In the genomic region with DNA sequence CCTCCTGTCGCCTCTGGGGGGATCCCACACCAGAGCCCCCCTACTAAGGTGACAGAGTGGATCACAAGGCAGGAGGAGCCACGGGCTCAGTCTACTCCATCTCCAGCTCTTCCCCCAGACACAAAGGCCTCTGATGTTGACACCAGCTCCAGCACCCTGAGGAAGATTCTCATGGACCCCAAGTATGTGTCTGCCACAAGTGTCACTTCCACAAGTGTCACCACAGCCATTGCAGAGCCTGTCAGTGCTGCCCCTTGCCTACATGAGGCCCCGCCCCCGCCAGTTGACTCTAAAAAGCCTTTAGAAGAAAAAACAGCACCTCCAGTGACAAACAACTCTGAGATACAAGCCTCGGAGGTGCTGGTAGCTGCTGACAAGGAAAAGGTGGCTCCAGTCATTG, we compare ENCODE assay signal across 19 cellular contexts.
"Had no signal": no experiment of that assay in that cellular context is flagged by ENCODE, and none has a peak within 500 bp of the region (broad histone marks: within the 10 kb centered on the region; RNA-seq: fewer than 3 reads in every experiment).

No MANE protein-coding gene starts in this region.

- DNase-seq: activated CD4-positive, alpha-beta memory T cell treated with anti-CD3 and anti-CD28 coated beads, Interleukin-2, amount 10 ng/mL, durations not matched to agents 7 days and 5 days; activated CD8-positive, alpha-beta memory T cell treated with anti-CD3 and anti-CD28 coated beads, Interleukin-2, amount 50 U/mL, for 48 hours; activated gamma-delta T cell treated with Interleukin-2 at 50 U/mL for 16 hours; effector CD4-positive, alpha-beta T cell; hippocampal formation; midbrain; nucleus accumbens; retina; SK-N-SH; spleen; stimulated activated CD4-positive, alpha-beta T cell treated with anti-CD3 and anti-CD28 coated beads, Interleukin-4, amount 100 ng/mL, for 4 hours; stimulated activated naive CD4-positive, alpha-beta T cell treated with Interleukin-2 at 50 U/mL for 16 hours; transverse colon had no signal

- H3K27me3 Mint-ChIP-seq: activated CD4-positive, alpha-beta memory T cell treated with anti-CD3 and anti-CD28 coated beads, Interleukin-2, amount 10 ng/mL, durations not matched to agents 7 days and 5 days had no signal

- H3K4me3 ChIP-seq: breast epithelium, esophagus muscularis mucosa, lung, spleen, suprapubic skin, transverse colon had no signal

- H3K4me1 Mint-ChIP-seq: nephron had no signal

- H3K27ac ChIP-seq: breast epithelium, esophagus muscularis mucosa, spleen, suprapubic skin, transverse colon had no signal

- H3K27me3 ChIP-seq: breast epithelium, esophagus muscularis mucosa, spleen, suprapubic skin, transverse colon had no signal

- H3K27ac Mint-ChIP-seq: activated CD4-positive, alpha-beta memory T cell treated with anti-CD3 and anti-CD28 coated beads, Interleukin-2, amount 10 ng/mL, durations not matched to agents 7 days and 5 days; nephron; T-helper 2 cell treated with Interferon-gamma antibody and Interleukin-4, amounts not matched to agents 5 μg/mL and 100 μg/mL, for 36 hours had no signal

- H3K4me1 ChIP-seq: breast epithelium had no signal

- H3K4me3 Mint-ChIP-seq: activated CD4-positive, alpha-beta memory T cell treated with anti-CD3 and anti-CD28 coated beads, Interleukin-2, amount 10 ng/mL, durations not matched to agents 7 days and 5 days; nephron; T-helper 2 cell treated with Interferon-gamma antibody and Interleukin-4, amounts not matched to agents 5 μg/mL and 100 μg/mL, for 36 hours had no signal

- H3K9me3 Mint-ChIP-seq: activated CD4-positive, alpha-beta memory T cell treated with anti-CD3 and anti-CD28 coated beads, Interleukin-2, amount 10 ng/mL, durations not matched to agents 7 days and 5 days; nephron; T-helper 2 cell treated with Interferon-gamma antibody and Interleukin-4, amounts not matched to agents 5 μg/mL and 100 μg/mL, for 36 hours had no signal

- H3K9me3 ChIP-seq: breast epithelium, esophagus muscularis mucosa, SK-N-SH, spleen, suprapubic skin, transverse colon had no signal
